In genomic region chr11:43765194-43765593, GRCh38 we compare ENCODE assay signal across 35 cellular contexts.
"Had no signal": no experiment of that assay in that cellular context is flagged by ENCODE, and none has a peak within 500 bp of the region (broad histone marks: within the 10 kb centered on the region; RNA-seq: fewer than 3 reads in every experiment).

No MANE protein-coding gene starts in this region.

- ATAC-seq: activated CD4-positive, alpha-beta T cell treated with anti-CD3 and anti-CD28 coated beads for 36 hours; activated naive CD4-positive, alpha-beta T cell treated with anti-CD3 and anti-CD28 coated beads, Interleukin-2, amount 50 U/mL, for 72 hours; activated T-cell treated with anti-CD3 and anti-CD28 coated beads, Interleukin-2, amount 50 U/mL, for 72 hours; T-helper 17 cell had no signal

- H3K27me3 ChIP-seq: breast epithelium, cardiac muscle cell, colonic mucosa, esophagus squamous epithelium had no signal

- DNase-seq: activated CD4-positive, alpha-beta memory T cell treated with anti-CD3 and anti-CD28 coated beads, Interleukin-2, amount 10 ng/mL, durations not matched to agents 7 days and 5 days; activated CD4-positive, alpha-beta T cell treated with anti-CD3 and anti-CD28 coated beads for 36 hours; activated CD4-positive, alpha-beta T cell treated with anti-CD3 and anti-CD28 coated beads, Interleukin-2, amount 10 ng/mL, durations not matched to agents 7 days and 5 days; activated CD4-positive, alpha-beta T cell treated with anti-CD3 and anti-CD28 coated beads, Interleukin-2, amount 50 U/mL, for 4 hours; activated CD4-positive, CD25-positive, alpha-beta regulatory T cell; activated CD4-positive, CD25-positive, alpha-beta regulatory T cell treated with anti-CD3 and anti-CD28 coated beads, Interleukin-2, amount 50 U/mL, for 72 hours; activated CD8-positive, alpha-beta memory T cell treated with anti-CD3 and anti-CD28 coated beads, Interleukin-2, amount 50 U/mL, for 48 hours; activated gamma-delta T cell; activated naive CD4-positive, alpha-beta T cell; activated naive CD4-positive, alpha-beta T cell treated with anti-CD3 and anti-CD28 coated beads, Interleukin-2, amount 10 ng/mL, durations not matched to agents 7 days and 5 days; activated naive CD8-positive, alpha-beta T cell treated with anti-CD3 and anti-CD28 coated beads, Interleukin-2, amount 10 ng/mL, durations not matched to agents 7 days and 5 days; activated T-cell treated with anti-CD3 and anti-CD28 coated beads for 4 hours; activated T-cell treated with anti-CD3 and anti-CD28 coated beads, Interleukin-2, amount 50 U/mL, for 24 hours; activated T-cell treated with anti-CD3 and anti-CD28 coated beads, Interleukin-2, amount 50 U/mL, for 72 hours; amniotic stem cell; anterior cingulate cortex; central memory CD4-positive, alpha-beta T cell; cerebellar nuclear complex; colonic mucosa; effector CD8-positive, alpha-beta T cell; esophagus squamous epithelium; head of caudate nucleus; hippocampal formation; T-helper 17 cell; T1000; WERI-Rb-1 had no signal

- H3K27ac ChIP-seq: breast epithelium, cardiac muscle cell, colonic mucosa, epithelial cell of prostate, esophagus squamous epithelium, WERI-Rb-1 had no signal

- FAIRE-seq: endometrium, endothelial cell of umbilical vein, frontal cortex had no signal

- H3K4me1 ChIP-seq: breast epithelium, colonic mucosa, esophagus squamous epithelium had no signal

- H3K4me1 Mint-ChIP-seq: activated CD4-positive, alpha-beta memory T cell treated with anti-CD3 and anti-CD28 coated beads, Interleukin-2, amount 10 ng/mL, durations not matched to agents 7 days and 5 days; activated CD4-positive, alpha-beta T cell treated with anti-CD3 and anti-CD28 coated beads for 36 hours; activated CD4-positive, alpha-beta T cell treated with anti-CD3 and anti-CD28 coated beads, Interleukin-2, amount 10 ng/mL, durations not matched to agents 7 days and 5 days; activated naive CD4-positive, alpha-beta T cell treated with anti-CD3 and anti-CD28 coated beads, Interleukin-2, amount 10 ng/mL, durations not matched to agents 7 days and 5 days; activated naive CD8-positive, alpha-beta T cell treated with anti-CD3 and anti-CD28 coated beads, Interleukin-2, amount 10 ng/mL, durations not matched to agents 7 days and 5 days; brain had no signal

- H3K27ac Mint-ChIP-seq: activated CD4-positive, alpha-beta memory T cell treated with anti-CD3 and anti-CD28 coated beads, Interleukin-2, amount 10 ng/mL, durations not matched to agents 7 days and 5 days; activated CD4-positive, alpha-beta T cell treated with anti-CD3 and anti-CD28 coated beads for 36 hours; activated CD4-positive, alpha-beta T cell treated with anti-CD3 and anti-CD28 coated beads, Interleukin-2, amount 10 ng/mL, durations not matched to agents 7 days and 5 days; activated naive CD4-positive, alpha-beta T cell treated with anti-CD3 and anti-CD28 coated beads, Interleukin-2, amount 10 ng/mL, durations not matched to agents 7 days and 5 days; activated naive CD4-positive, alpha-beta T cell treated with anti-CD3 and anti-CD28 coated beads, Interleukin-2, amount 50 U/mL, for 72 hours; activated naive CD8-positive, alpha-beta T cell treated with anti-CD3 and anti-CD28 coated beads, Interleukin-2, amount 10 ng/mL, durations not matched to agents 7 days and 5 days; activated T-cell treated with anti-CD3 and anti-CD28 coated beads, Interleukin-2, amount 50 U/mL, for 24 hours; activated T-cell treated with anti-CD3 and anti-CD28 coated beads, Interleukin-2, amount 50 U/mL, for 72 hours; brain; T-helper 17 cell; T-helper 2 cell treated with Interferon-gamma antibody and Interleukin-4, amounts not matched to agents 5 μg/mL and 100 μg/mL, for 36 hours had no signal

- H3K4me3 Mint-ChIP-seq: activated CD4-positive, alpha-beta memory T cell treated with anti-CD3 and anti-CD28 coated beads, Interleukin-2, amount 10 ng/mL, durations not matched to agents 7 days and 5 days; activated CD4-positive, alpha-beta T cell treated with anti-CD3 and anti-CD28 coated beads for 36 hours; activated CD4-positive, alpha-beta T cell treated with anti-CD3 and anti-CD28 coated beads, Interleukin-2, amount 10 ng/mL, durations not matched to agents 7 days and 5 days; activated naive CD4-positive, alpha-beta T cell treated with anti-CD3 and anti-CD28 coated beads, Interleukin-2, amount 10 ng/mL, durations not matched to agents 7 days and 5 days; activated naive CD8-positive, alpha-beta T cell treated with anti-CD3 and anti-CD28 coated beads, Interleukin-2, amount 10 ng/mL, durations not matched to agents 7 days and 5 days; activated T-cell treated with anti-CD3 and anti-CD28 coated beads, Interleukin-2, amount 50 U/mL, for 24 hours; activated T-cell treated with anti-CD3 and anti-CD28 coated beads, Interleukin-2, amount 50 U/mL, for 72 hours; brain; T-helper 17 cell; T-helper 2 cell treated with Interferon-gamma antibody and Interleukin-4, amounts not matched to agents 5 μg/mL and 100 μg/mL, for 36 hours had no signal

- H3K4me3 ChIP-seq: breast epithelium, cardiac muscle cell, colonic mucosa, esophagus squamous epithelium had no signal

- H3K36me3 ChIP-seq: breast epithelium, colonic mucosa, WERI-Rb-1 had no signal

- H3K27me3 Mint-ChIP-seq: activated CD4-positive, alpha-beta memory T cell treated with anti-CD3 and anti-CD28 coated beads, Interleukin-2, amount 10 ng/mL, durations not matched to agents 7 days and 5 days; activated CD4-positive, alpha-beta T cell treated with anti-CD3 and anti-CD28 coated beads for 36 hours; activated CD4-positive, alpha-beta T cell treated with anti-CD3 and anti-CD28 coated beads, Interleukin-2, amount 10 ng/mL, durations not matched to agents 7 days and 5 days; activated naive CD4-positive, alpha-beta T cell treated with anti-CD3 and anti-CD28 coated beads, Interleukin-2, amount 10 ng/mL, durations not matched to agents 7 days and 5 days; activated naive CD8-positive, alpha-beta T cell treated with anti-CD3 and anti-CD28 coated beads, Interleukin-2, amount 10 ng/mL, durations not matched to agents 7 days and 5 days; activated T-cell treated with anti-CD3 and anti-CD28 coated beads, Interleukin-2, amount 50 U/mL, for 24 hours; brain; T-helper 17 cell had no signal

- H3K9me3 ChIP-seq: colonic mucosa had no signal
